Comparison of ENCODE assay signal across 14 cellular contexts in the genomic region with DNA sequence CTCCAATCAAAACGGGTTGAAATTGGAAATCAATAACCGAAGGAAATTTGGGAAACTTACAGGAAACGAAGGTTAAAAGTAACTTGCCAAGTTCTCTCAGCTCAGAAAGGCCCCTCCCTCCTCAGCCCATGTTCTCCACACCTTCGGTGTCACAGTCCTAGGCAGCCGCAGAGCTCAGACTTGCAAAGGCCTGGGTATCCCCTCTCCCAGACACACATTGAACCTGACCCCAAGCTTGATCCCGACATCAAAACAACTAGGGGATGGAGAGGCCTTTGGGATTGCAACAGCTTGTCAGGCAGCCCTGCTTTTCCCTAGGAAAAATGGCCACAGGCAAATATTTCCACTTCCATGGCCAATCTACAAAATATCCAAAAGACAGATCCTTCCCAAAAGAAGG. TPM values are rescaled to one million over a fixed set of nuclear protein-coding genes. Genes with fewer than 3 reads are reported as not detected.
DNase-seq lines count a peak whose midpoint lies in the region; ATAC-seq and TF ChIP-seq lines count a peak whose summit lies in the region.
"Had no signal": no experiment of that assay in that cellular context is flagged by ENCODE, and none has a peak within 500 bp of the region (broad histone marks: within the 10 kb centered on the region; RNA-seq: fewer than 3 reads in every experiment).

No MANE protein-coding gene starts in this region.

- H3K27me3 ChIP-seq in mesenchymal stem cell (ENCODE audit: control insufficient read depth in 1 of 2, insufficient read depth in 1 of 2, low read length in 2 of 2) (no peaks in the 10 kb centered on the region), thoracic aorta (replicated peaks; ENCODE audit: insufficient read depth) (no peaks in the 10 kb centered on the region)
- H3K27me3 ChIP-seq: brain microvascular endothelial cell, SJSA1 had no signal

- no peak overlapping the region for H2BK12ac ChIP-seq in mesenchymal stem cell (ENCODE audit: low read length in 2 of 2)

- H4K8ac ChIP-seq in mesenchymal stem cell (ENCODE audit: low read length), result no peak overlapping the region

- H2BK15ac ChIP-seq in mesenchymal stem cell (ENCODE audit: low read depth, poor library complexity, severe bottlenecking), result no peak overlapping the region

- no peaks in the 10 kb centered on the region for H3K9me3 ChIP-seq in mesenchymal stem cell (ENCODE audit: control insufficient read depth, low read length)
- H3K9me3 ChIP-seq in thoracic aorta, result no peaks in the 10 kb centered on the region
- H3K9me3 ChIP-seq: SJSA1 had no signal

- H3K4me1 ChIP-seq in mesenchymal stem cell (ENCODE audit: control insufficient read depth, insufficient read depth, low read depth, low read length) (peaks cover 76% of the 10 kb centered on the region), thoracic aorta (ENCODE audit: control insufficient read depth in 1 of 2, low read depth in 2 of 2) (peaks cover 83 to 99% of the 10 kb centered on the region in 2 donors)

- H3K23ac ChIP-seq in mesenchymal stem cell (ENCODE audit: low read length in 2 of 2), result no peak overlapping the region

- no peaks in the 10 kb centered on the region for H3K79me1 ChIP-seq in mesenchymal stem cell (replicated peaks; ENCODE audit: low read length, poor library complexity, severe bottlenecking)

- H3K36me3 ChIP-seq in mesenchymal stem cell (ENCODE audit: control insufficient read depth in 1 of 2, insufficient read depth in 2 of 2, low read depth in 1 of 2, low read length in 2 of 2) (peaks cover 3 to 16% of the 10 kb centered on the region in 2 experiments), thoracic aorta (no peaks in the 10 kb centered on the region)
- H3K36me3 ChIP-seq: brain microvascular endothelial cell had no signal

- H2AFZ ChIP-seq in mesenchymal stem cell (ENCODE audit: low read depth, low read length), result no peak overlapping the region

- H3K4me3 ChIP-seq in mesenchymal stem cell (ENCODE audit: insufficient read depth in 1 of 2, low read depth in 1 of 2, low read length in 2 of 2), result peak overlapping the region in 1 of 2 experiments; percentile 27
- H3K4me3 ChIP-seq in thoracic aorta, result no peak overlapping the region
- H3K4me3 ChIP-seq: SJSA1 had no signal

- WGBS in mesenchymal stem cell, result 87% methylated on average over 6 of the region's 6 CpGs

- no peak overlapping the region for H3K9ac ChIP-seq in mesenchymal stem cell (ENCODE audit: low read length)

- TF ChIP-seq CTCF in thoracic aorta (IDR thresholded peaks at IDR 0.05) (no peak), endothelial cell (IDR thresholded peaks at IDR 0.05; ENCODE audit: unreplicated experiment) (no peak)

- no peak overlapping the region for H3K18ac ChIP-seq in mesenchymal stem cell (ENCODE audit: low read depth in 1 of 2, low read length in 2 of 2)

- peaks cover 35% of the 10 kb centered on the region for H3K36me3 Mint-ChIP-seq in activated CD4-positive, alpha-beta T cell treated with anti-CD3 and anti-CD28 coated beads, Interleukin-2, amount 10 ng/mL, durations not matched to agents 7 days and 5 days (ENCODE audit: low read depth)
- peaks cover 9% of the 10 kb centered on the region for H3K36me3 Mint-ChIP-seq in activated naive CD8-positive, alpha-beta T cell treated with anti-CD3 and anti-CD28 coated beads, Interleukin-2, amount 10 ng/mL, durations not matched to agents 7 days and 5 days
- no peaks in the 10 kb centered on the region for H3K36me3 Mint-ChIP-seq in endothelial cell (ENCODE audit: low read depth, unreplicated experiment)

- H4K91ac ChIP-seq in mesenchymal stem cell (ENCODE audit: low read length), result no peak overlapping the region

- H3K4me2 ChIP-seq in mesenchymal stem cell (ENCODE audit: low read length, poor library complexity, severe bottlenecking), result no peak overlapping the region

- H3K27me3 Mint-ChIP-seq in activated CD4-positive, alpha-beta T cell treated with anti-CD3 and anti-CD28 coated beads, Interleukin-2, amount 10 ng/mL, durations not matched to agents 7 days and 5 days, result no peaks in the 10 kb centered on the region
- no peaks in the 10 kb centered on the region for H3K27me3 Mint-ChIP-seq in activated naive CD8-positive, alpha-beta T cell treated with anti-CD3 and anti-CD28 coated beads, Interleukin-2, amount 10 ng/mL, durations not matched to agents 7 days and 5 days
- peaks cover 21% of the 10 kb centered on the region for H3K27me3 Mint-ChIP-seq in endothelial cell (ENCODE audit: unreplicated experiment)

- DNase-seq in activated CD4-positive, alpha-beta T cell treated with anti-CD3 and anti-CD28 coated beads, Interleukin-2, amount 10 ng/mL, durations not matched to agents 7 days and 5 days, result no peak
- DNase-seq in activated CD4-positive, alpha-beta T cell treated with anti-CD3 and anti-CD28 coated beads, Interleukin-2, amount 50 U/mL, for 48 hours, result no peak
- no peak for DNase-seq in activated naive CD8-positive, alpha-beta T cell treated with anti-CD3 and anti-CD28 coated beads, Interleukin-2, amount 10 ng/mL, durations not matched to agents 7 days and 5 days
- DNase-seq in mesenchymal stem cell (no peak), thoracic aorta (ENCODE audit: low spot score) (no peak), endothelial cell (ENCODE audit: low spot score) (no peak), DMS153 treated with DMSO at 0.1 percent for 48 hours (lab: John Stamatoyannopoulos, UW; ENCODE audit: unreplicated experiment) (no peak)
- DNase-seq: brain microvascular endothelial cell, EL, Karpas-422, NCI-H345 had no signal

- H2AK5ac ChIP-seq in mesenchymal stem cell (ENCODE audit: low read length, severe bottlenecking), result peak overlapping the region; percentile 21

- H3K27ac Mint-ChIP-seq in activated CD4-positive, alpha-beta T cell treated with anti-CD3 and anti-CD28 coated beads, Interleukin-2, amount 10 ng/mL, durations not matched to agents 7 days and 5 days, result peak overlapping the region; percentile 65
- peak overlapping the region; percentile 63 for H3K27ac Mint-ChIP-seq in activated naive CD8-positive, alpha-beta T cell treated with anti-CD3 and anti-CD28 coated beads, Interleukin-2, amount 10 ng/mL, durations not matched to agents 7 days and 5 days
- no peak overlapping the region for H3K27ac Mint-ChIP-seq in endothelial cell (ENCODE audit: unreplicated experiment)

- peaks cover 96% of the 10 kb centered on the region for H3K4me1 Mint-ChIP-seq in activated CD4-positive, alpha-beta T cell treated with anti-CD3 and anti-CD28 coated beads, Interleukin-2, amount 10 ng/mL, durations not matched to agents 7 days and 5 days
- peaks cover 91% of the 10 kb centered on the region for H3K4me1 Mint-ChIP-seq in activated naive CD8-positive, alpha-beta T cell treated with anti-CD3 and anti-CD28 coated beads, Interleukin-2, amount 10 ng/mL, durations not matched to agents 7 days and 5 days
- peaks cover 77% of the 10 kb centered on the region for H3K4me1 Mint-ChIP-seq in endothelial cell (ENCODE audit: unreplicated experiment)

- H3K14ac ChIP-seq in mesenchymal stem cell (ENCODE audit: low read length in 2 of 2), result no peak overlapping the region

- no peak overlapping the region for H3K27ac ChIP-seq in mesenchymal stem cell (ENCODE audit: low read length, poor library complexity, severe bottlenecking)
- peak overlapping the region; percentile 73 to 97 for H3K27ac ChIP-seq in thoracic aorta
- H3K27ac ChIP-seq: 22Rv1, brain microvascular endothelial cell, SJSA1 had no signal

- no peak for ATAC-seq in activated naive CD8-positive, alpha-beta T cell treated with anti-CD3 and anti-CD28 coated beads, Interleukin-2, amount 10 ng/mL, durations not matched to agents 7 days and 5 days (ENCODE audit: low read depth)
- ATAC-seq in thoracic aorta (ENCODE audit: insufficient number of reproducible peaks, low FRiP score, low read depth), result no peak
- no peak for ATAC-seq in GM18519 (IDR thresholded peaks at IDR 0.05; ENCODE audit: low FRiP score, unreplicated experiment)

- POLR2A ChIA-PET in activated CD4-positive, alpha-beta T cell treated with anti-CD3 and anti-CD28 coated beads, Interleukin-2, amount 10 ng/mL, durations not matched to agents 7 days and 5 days (lab: Charles Lee), result no interaction called here
- POLR2A ChIA-PET in activated naive CD8-positive, alpha-beta T cell treated with anti-CD3 and anti-CD28 coated beads, Interleukin-2, amount 10 ng/mL, durations not matched to agents 7 days and 5 days (lab: Charles Lee), result interaction anchor here (0.5 to 3.0 kb wide), 4 partner anchors 8 to 185 kb away, joined by 3 to 16 read pairs (median 3); a partner anchor contains a TSS

- H2BK120ac ChIP-seq in mesenchymal stem cell (ENCODE audit: low read depth, low read length), result no peak overlapping the region

- no peak overlapping the region for H3K4ac ChIP-seq in mesenchymal stem cell (ENCODE audit: low read depth in 1 of 2, low read length in 2 of 2)

- CTCF ChIA-PET in activated CD4-positive, alpha-beta T cell treated with anti-CD3 and anti-CD28 coated beads, Interleukin-2, amount 10 ng/mL, durations not matched to agents 7 days and 5 days (lab: Charles Lee), result interaction anchor here (0.8 to 13.1 kb wide), 6 partner anchors 8 to 37 kb away, joined by 3 to 78 read pairs (median 4); no protein-coding TSS in a partner anchor

- no peaks in the 10 kb centered on the region for H3K9me3 Mint-ChIP-seq in activated CD4-positive, alpha-beta T cell treated with anti-CD3 and anti-CD28 coated beads, Interleukin-2, amount 10 ng/mL, durations not matched to agents 7 days and 5 days
- H3K9me3 Mint-ChIP-seq in activated naive CD8-positive, alpha-beta T cell treated with anti-CD3 and anti-CD28 coated beads, Interleukin-2, amount 10 ng/mL, durations not matched to agents 7 days and 5 days, result no peaks in the 10 kb centered on the region
- H3K9me3 Mint-ChIP-seq in endothelial cell (ENCODE audit: unreplicated experiment), result no peaks in the 10 kb centered on the region

- no peak overlapping the region for H2BK5ac ChIP-seq in mesenchymal stem cell (ENCODE audit: low read depth, low read length, poor library complexity, severe bottlenecking)

- no peak overlapping the region for H3K4me3 Mint-ChIP-seq in activated CD4-positive, alpha-beta T cell treated with anti-CD3 and anti-CD28 coated beads, Interleukin-2, amount 10 ng/mL, durations not matched to agents 7 days and 5 days
- H3K4me3 Mint-ChIP-seq in activated naive CD8-positive, alpha-beta T cell treated with anti-CD3 and anti-CD28 coated beads, Interleukin-2, amount 10 ng/mL, durations not matched to agents 7 days and 5 days, result peak overlapping the region; percentile 42
- no peak overlapping the region for H3K4me3 Mint-ChIP-seq in endothelial cell (ENCODE audit: unreplicated experiment)

RNA-seq across cellular contexts. Expression of gene PNMA1, which starts 35.5 kb away (rescaled TPM):
- total RNA-seq in activated CD4-positive, alpha-beta T cell treated with anti-CD3 and anti-CD28 coated beads, Interleukin-2, amount 10 ng/mL, durations not matched to agents 7 days and 5 days, result 10 to 100 TPM; 23.3 to 25.9 TPM
- 10 to 100 TPM; 32.1 to 34.9 TPM for total RNA-seq in activated naive CD8-positive, alpha-beta T cell treated with anti-CD3 and anti-CD28 coated beads, Interleukin-2, amount 10 ng/mL, durations not matched to agents 7 days and 5 days
- polyA plus RNA-seq in mesenchymal stem cell (2013, experiment 1 of 2), result 53.1 TPM
- polyA plus RNA-seq in mesenchymal stem cell (2013, experiment 2 of 2), result 53.5 TPM
- total RNA-seq in thoracic aorta (10 to 100 TPM; 27.3 to 37.4 TPM), endothelial cell (ENCODE audit: unreplicated experiment) (32.7 TPM)
